In genomic region chr19:41646589-41647204, GRCh38 we compare ENCODE assay signal across 8 cellular contexts. TPM values are rescaled to one million over a fixed set of nuclear protein-coding genes. Genes with fewer than 3 reads are reported as not detected.
DNase-seq lines count a peak whose midpoint lies in the region; ATAC-seq and TF ChIP-seq lines count a peak whose summit lies in the region.

No MANE protein-coding gene starts in this region.

- no peak for ATAC-seq in HG02588 (IDR thresholded peaks at IDR 0.05; ENCODE audit: unreplicated experiment)

- no peaks in the 10 kb centered on the region for H3K27me3 ChIP-seq in A673 (replicated peaks; ENCODE audit: insufficient read depth, low read depth, low read length, poor library complexity)

- H3K27ac Mint-ChIP-seq in HFFc6, result no peak overlapping the region

- POLR2A ChIA-PET in A673 (lab: Charles Lee; ENCODE audit: low non-redundant PET), result interaction anchor here (0.6 kb wide), 1 partner anchor 213 kb away, joined by 3 read pairs; the partner anchor contains the start of gene RPS19

- CTCF ChIA-PET in A673 (lab: Charles Lee), result interaction anchor here (0.6 to 0.8 kb wide), 2 partner anchors 9 to 107 kb away, joined by 3 to 4 read pairs; no protein-coding TSS in a partner anchor

- H3K36me3 Mint-ChIP-seq in HFFc6 (ENCODE audit: low read depth), result no peaks in the 10 kb centered on the region

- no TSS peak for BruUV-seq in A673 (replicated peaks; lab: Mats Ljungman, UMichigan)

- DNase-seq in A673 (ENCODE audit: low spot score), result peak; percentile 25
- no peak for DNase-seq in HFFc6
- peak; percentile 35 for DNase-seq in activated T-cell treated with anti-CD3 and anti-CD28 coated beads for 1 hour (ENCODE audit: low read depth)
- peak; percentile 54 for DNase-seq in iPS-NIHi7 (ENCODE audit: extremely low spot score)
- DNase-seq in NCI-H2227 (lab: John Stamatoyannopoulos, UW; ENCODE audit: unreplicated experiment), result no peak
- DNase-seq in NCI-H510A (lab: John Stamatoyannopoulos, UW), result no peak
- no peak for DNase-seq in NCI-H446 (lab: John Stamatoyannopoulos, UW)

- H3K4me1 ChIP-seq in A673 (ENCODE audit: insufficient read depth, low read length, poor library complexity, severe bottlenecking), result no peaks in the 10 kb centered on the region

- no peaks in the 10 kb centered on the region for H3K9me3 Mint-ChIP-seq in HFFc6

- TF ChIP-seq CTCF in A673 (conservative IDR thresholded peaks at IDR 0.05; ENCODE audit: low read depth, low read length) (peak; percentile 50), HFFc6 (IDR thresholded peaks at IDR 0.05) (peak; percentile 87)

- no peak overlapping the region for H3K27ac ChIP-seq in A673 (ENCODE audit: low read depth, low read length, poor library complexity, severe bottlenecking)

- H3K4me1 Mint-ChIP-seq in HFFc6 (ENCODE audit: low read depth), result no peaks in the 10 kb centered on the region

- H3K4me3 ChIP-seq in A673 (ENCODE audit: low read depth, low read length, poor library complexity, severe bottlenecking), result no peak overlapping the region

- no peaks in the 10 kb centered on the region for H3K36me3 ChIP-seq in A673 (ENCODE audit: insufficient read depth, low read length, poor library complexity, severe bottlenecking)

- H3K9me3 ChIP-seq in A673 (ENCODE audit: low read depth, low read length, poor library complexity, severe bottlenecking), result no peaks in the 10 kb centered on the region

- intact Hi-C loops in A673 (cut with micrococcal nuclease; ENCODE audit: unreplicated experiment), result no loop called here

- peaks cover 19% of the 10 kb centered on the region for H3K27me3 Mint-ChIP-seq in HFFc6 (ENCODE audit: insufficient read depth)

- no peak overlapping the region for H3K4me3 Mint-ChIP-seq in HFFc6

RNA-seq across cellular contexts. Expression of gene CEACAM4, which starts 19.8 kb away (rescaled TPM):
- not detected in 2 replicates for total RNA-seq in A673 (2021)
- not detected for total RNA-seq in HFFc6 (2021; fragmentation: NEBNext Ultra II Directional; extraction: Animal tissue kit (Norgen Biotek cat#: 25700))

RNA-seq across cellular contexts. Expression of gene CEACAM7, which starts 41.4 kb away (rescaled TPM):
- total RNA-seq in A673 (2021), result 0.43 and 0.44 TPM in 2 replicates
- not detected for total RNA-seq in HFFc6 (2021; fragmentation: NEBNext Ultra II Directional; extraction: Animal tissue kit (Norgen Biotek cat#: 25700))

Comparison
In these comparisons a context has a peak if more than half of its experiments do, and no peak if none do; other contexts are left out.
1. DNase-seq: peak in A673 (single experiment), activated T-cell treated with anti-CD3 and anti-CD28 coated beads for 1 hour (single experiment) and iPS-NIHi7 (single experiment); none in HFFc6 (single experiment), NCI-H2227 (single experiment), NCI-H510A (single experiment) and NCI-H446 (0 of 2).